In genomic region chr18:51330148-51330547, GRCh38 we compare ENCODE assay signal across 25 cellular contexts.
A peak's percentile ranks its signal among the peaks of the same experiment; 100 is the strongest.
DNase-seq lines count a peak whose midpoint lies in the region; ATAC-seq, FAIRE-seq and TF ChIP-seq lines count a peak whose summit lies in the region.
"Had no signal": no experiment of that assay in that cellular context is flagged by ENCODE, and none has a peak within 500 bp of the region (broad histone marks: within the 10 kb centered on the region; RNA-seq: fewer than 3 reads in every experiment).

No MANE protein-coding gene starts in this region.

- DNase-seq in LoVo (ENCODE audit: low spot score) (peak; percentile 7), RWPE1 (ENCODE audit: low spot score) (peak; percentile 60), bronchial epithelial cell (ENCODE audit: low read depth) (peak; percentile 82), trophoblast cell (peak; percentile 61 to 93), OCI-M1 (lab: John Stamatoyannopoulos, UW) (no peak), left lung (no peak)
- no peak for DNase-seq in activated effector memory CD4-positive, alpha-beta T cell treated with anti-CD3 and anti-CD28 coated beads, Interleukin-2, amount 50 U/mL, for 16 hours
- DNase-seq: activated CD4-positive, alpha-beta T cell treated with anti-CD3 and anti-CD28 coated beads, Interleukin-2, amount 50 U/mL, for 48 hours; activated effector memory CD4-positive, alpha-beta T cell treated with Interleukin-2 at 50 U/mL for 16 hours; CD4-positive, alpha-beta T cell; DMS153; heart right ventricle; MG63; midbrain; NCI-H2171 treated with DMSO at 0.1 percent for 48 hours; NCI-H526 treated with DMSO at 0.1 percent for 48 hours; nephron progenitor cell; posterior cingulate gyrus; sigmoid colon; T-helper 2 cell; uterus had no signal

- no peak for TF ChIP-seq CTCF in RWPE1 (conservative IDR thresholded peaks at IDR 0.05; ENCODE audit: low read depth)
- no peak for TF ChIP-seq CTCF in bronchial epithelial cell (IDR thresholded peaks at IDR 0.05; ENCODE audit: insufficient read depth, low read length, severe bottlenecking)
- no peak for TF ChIP-seq CTCF in left lung (IDR thresholded peaks at IDR 0.05)

- H3K4me1 ChIP-seq in trophoblast cell (ENCODE audit: control insufficient read depth in 1 of 2, insufficient read depth in 2 of 2, low read length in 2 of 2): no peaks in the 10 kb centered on the region
- no peaks in the 10 kb centered on the region for H3K4me1 ChIP-seq in left lung
- H3K4me1 ChIP-seq: HAP-1, heart right ventricle, sigmoid colon, SJSA1, uterus had no signal

- no peak overlapping the region for H3K4ac ChIP-seq in trophoblast cell (ENCODE audit: low read depth, low read length)

- no peaks in the 10 kb centered on the region for H3K79me1 ChIP-seq in trophoblast cell (ENCODE audit: low read length)

- no peak overlapping the region for H2AFZ ChIP-seq in trophoblast cell (ENCODE audit: insufficient read depth, low read length, poor library complexity)

- H2BK12ac ChIP-seq in trophoblast cell (ENCODE audit: low read length): no peak overlapping the region

- no peak overlapping the region for H3K14ac ChIP-seq in trophoblast cell (ENCODE audit: low read length)

- H3K9me3 ChIP-seq in trophoblast cell (ENCODE audit: insufficient read depth, low read depth, low read length) (no peaks in the 10 kb centered on the region), left lung (no peaks in the 10 kb centered on the region)
- H3K9me3 ChIP-seq: HAP-1, heart right ventricle, MG63, sigmoid colon, SJSA1, uterus had no signal

- WGBS in trophoblast cell (ENCODE audit: extremely low coverage, insufficient coverage, insufficient read length): no CpG with 5 or more reads among the region's 4 CpGs

- H2BK5ac ChIP-seq in trophoblast cell (ENCODE audit: low read depth, low read length, poor library complexity): no peak overlapping the region

- no peak overlapping the region for H4K91ac ChIP-seq in trophoblast cell (ENCODE audit: low read depth, low read length)

- CTCF ChIA-PET in RWPE1 (lab: Yijun Ruan, JAX): no interaction called here

- H3K4me3 ChIP-seq in bronchial epithelial cell (ENCODE audit: low read depth, low read length): no peak overlapping the region
- H3K4me3 ChIP-seq in trophoblast cell (ENCODE audit: low read depth, low read length): no peak overlapping the region
- H3K4me3 ChIP-seq in left lung: no peak overlapping the region
- H3K4me3 ChIP-seq: HAP-1, heart right ventricle, MG63, sigmoid colon, SJSA1, uterus had no signal

- H3K9ac ChIP-seq in trophoblast cell (ENCODE audit: low read length): no peak overlapping the region

- H3K27ac ChIP-seq in RWPE1 (peak overlapping the region; percentile 54), trophoblast cell (ENCODE audit: low read depth, low read length) (no peak overlapping the region), left lung (no peak overlapping the region)
- H3K27ac ChIP-seq: heart right ventricle, sigmoid colon, SJSA1, uterus had no signal

- H3K27me3 ChIP-seq in bronchial epithelial cell (ENCODE audit: control insufficient read depth, insufficient read depth, low read length) (no peaks in the 10 kb centered on the region), trophoblast cell (ENCODE audit: insufficient read depth, low read length) (no peaks in the 10 kb centered on the region), left lung (no peaks in the 10 kb centered on the region)
- H3K27me3 ChIP-seq: heart right ventricle, MG63, sigmoid colon, SJSA1, uterus had no signal

- H3K79me2 ChIP-seq in trophoblast cell (ENCODE audit: control insufficient read depth, insufficient read depth, low read length, poor library complexity): no peaks in the 10 kb centered on the region

- intact Hi-C loops in left lung (cut with DNase I): no loop called here

- ATAC-seq in left lung: no peak
- ATAC-seq: left lobe of liver, WTC11 had no signal

- no peak overlapping the region for H3K4me2 ChIP-seq in trophoblast cell (ENCODE audit: low read length)

- POLR2A ChIA-PET in RWPE1 (lab: Yijun Ruan, JAX; ENCODE audit: low non-redundant PET): no interaction called here

- no peak overlapping the region for H4K12ac ChIP-seq in trophoblast cell (ENCODE audit: low read depth, low read length)

- no peaks in the 10 kb centered on the region for H3K36me3 ChIP-seq in bronchial epithelial cell (ENCODE audit: control insufficient read depth, insufficient read depth, low read length)
- H3K36me3 ChIP-seq in trophoblast cell (ENCODE audit: control insufficient read depth in 1 of 2, insufficient read depth in 2 of 2, low read length in 2 of 2): no peaks in the 10 kb centered on the region
- no peaks in the 10 kb centered on the region for H3K36me3 ChIP-seq in left lung
- H3K36me3 ChIP-seq: HAP-1, heart right ventricle, MG63, sigmoid colon, SJSA1, uterus had no signal

- no peak overlapping the region for H2AK5ac ChIP-seq in trophoblast cell (ENCODE audit: low read length)

- H2BK120ac ChIP-seq in trophoblast cell (ENCODE audit: insufficient read depth, low read length, poor library complexity): no peak overlapping the region

- H3K18ac ChIP-seq in trophoblast cell (ENCODE audit: low read length): no peak overlapping the region

- H3K23ac ChIP-seq in trophoblast cell (ENCODE audit: low read length): no peak overlapping the region

- FAIRE-seq in bronchial epithelial cell (lab: Jason Lieb, UNC): no peak

- H4K8ac ChIP-seq in trophoblast cell (ENCODE audit: low read depth, low read length): no peak overlapping the region

Comparison
In these comparisons a context has a peak if more than half of its experiments do, and no peak if none do; other contexts are left out.
1. DNase-seq: peak in LoVo (single experiment), RWPE1 (single experiment), bronchial epithelial cell (single experiment) and trophoblast cell (2 of 2); none in OCI-M1 (single experiment), activated effector memory CD4-positive, alpha-beta T cell treated with anti-CD3 and anti-CD28 coated beads, Interleukin-2, amount 50 U/mL, for 16 hours (single experiment) and left lung (0 of 2).